17 cellular contexts compared by ENCODE assay signal in the genomic region with DNA sequence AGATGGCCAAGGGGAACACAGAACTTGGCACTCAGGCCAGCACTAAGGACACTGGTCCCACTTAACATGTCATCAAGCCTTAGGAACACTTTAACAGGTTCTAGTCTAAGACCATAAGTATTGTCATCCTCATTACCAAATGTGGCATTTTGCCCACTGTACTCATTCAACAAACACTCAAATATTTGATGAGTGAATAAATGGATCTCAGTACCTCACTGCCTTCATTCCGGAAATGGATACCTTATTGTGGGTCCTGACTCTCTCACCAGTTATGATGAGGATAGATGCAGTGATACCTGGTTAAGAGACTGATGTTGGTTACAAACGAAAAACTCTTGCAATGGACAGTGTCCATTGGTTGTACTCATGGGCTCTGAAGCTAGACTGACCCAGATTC.
DNase-seq lines count a peak whose midpoint lies in the region; ATAC-seq and TF ChIP-seq lines count a peak whose summit lies in the region.
"Had no signal": no experiment of that assay in that cellular context is flagged by ENCODE, and none has a peak within 500 bp of the region (broad histone marks: within the 10 kb centered on the region; RNA-seq: fewer than 3 reads in every experiment).

No MANE protein-coding gene starts in this region.

- WGBS in heart left ventricle, 4 donors, result 73 to 92% (median 87%) methylated on average over 2 of the region's 2 CpGs

- H3K9me3 Mint-ChIP-seq in stimulated activated naive B cell treated with anti-CD40 and anti-IgM and Interleukin-4, amounts not matched to agents 10 μg/mL and 1 μg/mL and 100 μg/mL, for 72 hours, result peaks cover 0 to 4% of the 10 kb centered on the region in 2 donors
- H3K9me3 Mint-ChIP-seq: CD4-positive, alpha-beta T cell had no signal

- TF ChIP-seq POLR2A in heart left ventricle (IDR thresholded peaks at IDR 0.05), result no peak

- ATAC-seq in heart left ventricle, result no peak
- no peak for ATAC-seq in HG02763 (IDR thresholded peaks at IDR 0.05; ENCODE audit: unreplicated experiment)
- no peak for ATAC-seq in stimulated activated naive B cell treated with anti-CD40 and anti-IgM and Interleukin-4, amounts not matched to agents 10 μg/mL and 1 μg/mL and 100 μg/mL, for 72 hours (replicated peaks)
- ATAC-seq: GM12878, HCT116 had no signal

- H3K4me1 Mint-ChIP-seq in stimulated activated naive B cell treated with anti-CD40 and anti-IgM and Interleukin-4, amounts not matched to agents 10 μg/mL and 1 μg/mL and 100 μg/mL, for 72 hours, result no peaks in the 10 kb centered on the region
- H3K4me1 Mint-ChIP-seq: B cell had no signal

- no peak for TF ChIP-seq CTCF in heart left ventricle (IDR thresholded peaks at IDR 0.05)

- H3K36me3 Mint-ChIP-seq in stimulated activated naive B cell treated with anti-CD40 and anti-IgM and Interleukin-4, amounts not matched to agents 10 μg/mL and 1 μg/mL and 100 μg/mL, for 72 hours, result no peaks in the 10 kb centered on the region

- peaks cover 0 to 5% of the 10 kb centered on the region in 2 donors for H3K27me3 Mint-ChIP-seq in stimulated activated naive B cell treated with anti-CD40 and anti-IgM and Interleukin-4, amounts not matched to agents 10 μg/mL and 1 μg/mL and 100 μg/mL, for 72 hours
- H3K27me3 Mint-ChIP-seq: B cell; CD4-positive, alpha-beta T cell had no signal

- DNase-seq in DMS53 (lab: John Stamatoyannopoulos, UW) (peak; percentile 64), Daoy (ENCODE audit: low read depth) (peak; percentile 5), M059J (ENCODE audit: low read depth) (peak; percentile 46), epithelial cell of prostate (ENCODE audit: low read depth, low spot score) (peak; percentile 26), heart left ventricle (no peak), nucleus accumbens (lab: John Stamatoyannopoulos, UW) (no peak)
- no peak for DNase-seq in stimulated activated naive B cell treated with anti-CD40 and anti-IgM and Interleukin-4, amounts not matched to agents 10 μg/mL and 1 μg/mL and 100 μg/mL, for 72 hours
- DNase-seq: C1 segment of cervical spinal cord; CD4-positive, alpha-beta T cell; DND-41; GM23248; IMR-90 had no signal

- intact Hi-C loops in heart left ventricle (cut with DNase I), result loop anchor here in 7 of 10 donors (10.0 kb wide), 5 partner anchors 321 to 1961 kb away; partner anchors contain the start of gene MAF (in 4 of the 7)

- H3K27ac ChIP-seq in epithelial cell of prostate (peak overlapping the region; percentile 10), heart left ventricle (no peak overlapping the region)
- H3K27ac ChIP-seq: GM23248, HL-60 had no signal

- H3K4me3 ChIP-seq in heart left ventricle, result no peak overlapping the region
- H3K4me3 ChIP-seq: GM12878, GM23248 had no signal

- H3K36me3 ChIP-seq in heart left ventricle, result no peaks in the 10 kb centered on the region

- no peaks in the 10 kb centered on the region for H3K9me3 ChIP-seq in heart left ventricle

- no peak overlapping the region for H3K27ac Mint-ChIP-seq in stimulated activated naive B cell treated with anti-CD40 and anti-IgM and Interleukin-4, amounts not matched to agents 10 μg/mL and 1 μg/mL and 100 μg/mL, for 72 hours
- H3K27ac Mint-ChIP-seq: B cell; CD4-positive, alpha-beta T cell had no signal

- H3K27me3 ChIP-seq in heart left ventricle, result no peaks in the 10 kb centered on the region

- H3K4me3 Mint-ChIP-seq in stimulated activated naive B cell treated with anti-CD40 and anti-IgM and Interleukin-4, amounts not matched to agents 10 μg/mL and 1 μg/mL and 100 μg/mL, for 72 hours, result no peak overlapping the region
- H3K4me3 Mint-ChIP-seq: B cell; CD4-positive, alpha-beta T cell had no signal

- peaks cover 0 to 5% (median 0%) of the 10 kb centered on the region in 12 donors for H3K4me1 ChIP-seq in heart left ventricle

Comparison
In these comparisons a context has a peak if more than half of its experiments do, and no peak if none do; other contexts are left out.
1. DNase-seq: peak in DMS53 (single experiment), Daoy (single experiment), M059J (single experiment) and epithelial cell of prostate (single experiment); none in heart left ventricle (0 of 5), nucleus accumbens (0 of 56) and stimulated activated naive B cell treated with anti-CD40 and anti-IgM and Interleukin-4, amounts not matched to agents 10 μg/mL and 1 μg/mL and 100 μg/mL, for 72 hours (single experiment).